ENCODE assay signal across 18 cellular contexts in genomic region chr1:3681898-3682806, GRCh38. TPM values are rescaled to one million over a fixed set of nuclear protein-coding genes. Genes with fewer than 3 reads are reported as not detected.
DNase-seq lines count a peak whose midpoint lies in the region; ATAC-seq, FAIRE-seq and TF ChIP-seq lines count a peak whose summit lies in the region.
"Had no signal": no experiment of that assay in that cellular context is flagged by ENCODE, and none has a peak within 500 bp of the region (broad histone marks: within the 10 kb centered on the region; RNA-seq: fewer than 3 reads in every experiment).

No MANE protein-coding gene starts in this region.

- CTCF ChIA-PET in HEK293 (lab: Yijun Ruan, JAX): interaction anchor here (0.8 to 2.5 kb wide), 2 partner anchors 15 to 42 kb away, joined by 3 to 9 read pairs; no protein-coding TSS in a partner anchor
- CTCF ChIA-PET in K562 (lab: Yijun Ruan, JAX; ENCODE audit: low intra/inter-chr PET ratio): interaction anchor here (0.6 kb wide), 1 partner anchor 21 kb away, joined by 3 read pairs; no protein-coding TSS in a partner anchor

- H3K27ac Mint-ChIP-seq in stimulated activated memory B cell treated with anti-CD40 and anti-IgM and Interleukin-4, amounts not matched to agents 10 μg/mL and 1 μg/mL and 100 μg/mL, for 72 hours: no peak overlapping the region
- H3K27ac Mint-ChIP-seq: H9 had no signal

- no peaks in the 10 kb centered on the region for H3K36me3 Mint-ChIP-seq in stimulated activated memory B cell treated with anti-CD40 and anti-IgM and Interleukin-4, amounts not matched to agents 10 μg/mL and 1 μg/mL and 100 μg/mL, for 72 hours
- H3K36me3 Mint-ChIP-seq: CD14-positive monocyte; CD4-positive, alpha-beta memory T cell had no signal

- H3K4me3 Mint-ChIP-seq in stimulated activated memory B cell treated with anti-CD40 and anti-IgM and Interleukin-4, amounts not matched to agents 10 μg/mL and 1 μg/mL and 100 μg/mL, for 72 hours: no peak overlapping the region
- H3K4me3 Mint-ChIP-seq: CD14-positive monocyte; CD4-positive, alpha-beta memory T cell; H9 had no signal

- intact Hi-C loops in right cardiac atrium (cut with DNase I) (no loop called here), cardiac septum (cut with DNase I) (no loop called here), K562 (cut with micrococcal nuclease) (no loop called here)

- peaks cover 24% of the 10 kb centered on the region for H3K27me3 Mint-ChIP-seq in stimulated activated memory B cell treated with anti-CD40 and anti-IgM and Interleukin-4, amounts not matched to agents 10 μg/mL and 1 μg/mL and 100 μg/mL, for 72 hours

- H3K9ac ChIP-seq in K562 (ENCODE audit: insufficient read depth in 1 of 2, low read depth in 2 of 2, low read length in 2 of 2): no peak overlapping the region

- TF ChIP-seq POLR2A in K562 (conservative IDR thresholded peaks at IDR 0.05): no peak

- no peak for TF ChIP-seq RAD21 in K562 (CRISPR knock-in tag; conservative IDR thresholded peaks at IDR 0.05 in 1 of 2, IDR thresholded peaks at IDR 0.05 in 1 of 2)

- H3K4me3 ChIP-seq in right cardiac atrium (ENCODE audit: low read length): no peak overlapping the region
- no peak overlapping the region for H3K4me3 ChIP-seq in HEK293 (ENCODE audit: low read depth, low read length)
- no peak overlapping the region for H3K4me3 ChIP-seq in K562
- H3K4me3 ChIP-seq in H7 (ENCODE audit: insufficient read depth, low read depth, low read length): no peak overlapping the region

- BruUV-seq in K562 (replicated peaks; lab: Mats Ljungman, UMichigan): no TSS peak

- FAIRE-seq in K562 (lab: Jason Lieb, UNC): no peak
- FAIRE-seq: A204.1 had no signal

- TF ChIP-seq EP300 in K562 (IDR thresholded peaks at IDR 0.05; ENCODE audit: low read length): no peak

- peaks cover 38% of the 10 kb centered on the region for H3K4me1 Mint-ChIP-seq in stimulated activated memory B cell treated with anti-CD40 and anti-IgM and Interleukin-4, amounts not matched to agents 10 μg/mL and 1 μg/mL and 100 μg/mL, for 72 hours

- no peaks in the 10 kb centered on the region for H3K9me3 ChIP-seq in right cardiac atrium (ENCODE audit: control insufficient read depth, low read length)
- no peaks in the 10 kb centered on the region for H3K9me3 ChIP-seq in HEK293 (ENCODE audit: control insufficient read depth, insufficient read depth, low read depth, low read length)
- no peaks in the 10 kb centered on the region for H3K9me3 ChIP-seq in K562 (replicated peaks; ENCODE audit: control insufficient read depth, insufficient read depth, low read depth, low read length)
- H3K9me3 ChIP-seq: BE2C had no signal

- H3K27ac ChIP-seq in right cardiac atrium (ENCODE audit: low read length) (no peak overlapping the region), HEK293 (ENCODE audit: extremely low read depth, low read depth, low read length) (no peak overlapping the region), K562 (ENCODE audit: extremely low read depth, low read depth, low read length) (no peak overlapping the region)
- H3K27ac ChIP-seq: HL-60 had no signal

- no peaks in the 10 kb centered on the region for H3K79me2 ChIP-seq in K562 (ENCODE audit: control insufficient read depth, insufficient read depth, low read length)

- peaks cover 5% of the 10 kb centered on the region for H3K9me3 Mint-ChIP-seq in stimulated activated memory B cell treated with anti-CD40 and anti-IgM and Interleukin-4, amounts not matched to agents 10 μg/mL and 1 μg/mL and 100 μg/mL, for 72 hours

- ATAC-seq in right cardiac atrium: no peak
- no peak for ATAC-seq in K562
- no peak for ATAC-seq in stimulated activated memory B cell treated with anti-CD40 and anti-IgM and Interleukin-4, amounts not matched to agents 10 μg/mL and 1 μg/mL and 100 μg/mL, for 72 hours

- TF ChIP-seq CTCF in HEK293 (tag by site-specific recombination; IDR thresholded peaks at IDR 0.05) (no peak), K562 (IDR thresholded peaks at IDR 0.05 in 2 of 3, conservative IDR thresholded peaks at IDR 0.05 in 1 of 3; ENCODE audit: insufficient read depth in 2 of 3, low read depth in 1 of 3, low read length in 3 of 3) (no peak)

- in situ Hi-C loops in K562 (cut with MboI): no loop called here

- POLR2A ChIA-PET in HEK293 (lab: Yijun Ruan, JAX): no interaction called here
- POLR2A ChIA-PET in K562 (lab: Yijun Ruan, JAX): interaction anchor here (0.6 to 1.1 kb wide), 3 partner anchors 11 to 18 kb away, joined by 3 to 4 read pairs (median 3); no protein-coding TSS in a partner anchor

- H3K27me3 ChIP-seq in right cardiac atrium (ENCODE audit: control insufficient read depth, insufficient read depth): no peaks in the 10 kb centered on the region
- H3K27me3 ChIP-seq in K562 (ENCODE audit: control insufficient read depth in 2 of 2, insufficient read depth in 2 of 2, low read length in 2 of 2): peaks cover 14 to 71% of the 10 kb centered on the region in 2 experiments
- peaks cover 11% of the 10 kb centered on the region for H3K27me3 ChIP-seq in H7 (ENCODE audit: control insufficient read depth, insufficient read depth, low read length)
- H3K27me3 ChIP-seq: BE2C had no signal

- WGBS in right cardiac atrium: 87% methylated on average over 27 of the region's 27 CpGs
- WGBS in K562 (ENCODE audit: insufficient coverage, low coverage, missing lambda C conversion rate): 21% methylated on average over 25 of the region's 27 CpGs

- H3K9me1 ChIP-seq in K562 (ENCODE audit: control insufficient read depth, insufficient read depth, low read length): no peaks in the 10 kb centered on the region

- H2AFZ ChIP-seq in K562 (ENCODE audit: low read depth, low read length): no peak overlapping the region

- H3K4me1 ChIP-seq in right cardiac atrium (ENCODE audit: control insufficient read depth, insufficient read depth, low read length) (no peaks in the 10 kb centered on the region), HEK293 (ENCODE audit: control insufficient read depth, insufficient read depth, low read length) (no peaks in the 10 kb centered on the region), K562 (replicated peaks in 1 of 2; ENCODE audit: control insufficient read depth in 2 of 2, insufficient read depth in 2 of 2, low read length in 2 of 2) (peaks cover 3 to 64% of the 10 kb centered on the region in 2 experiments; a peak in 3 of 5 replicates)
- H3K4me1 ChIP-seq: BE2C had no signal

- H3K36me3 ChIP-seq in HEK293 (ENCODE audit: control insufficient read depth in 2 of 2, insufficient read depth in 1 of 2, low read length in 2 of 2): peaks cover 0 to 20% of the 10 kb centered on the region in 2 experiments; a peak in 1 of 3 replicates
- no peaks in the 10 kb centered on the region for H3K36me3 ChIP-seq in K562 (ENCODE audit: control insufficient read depth, insufficient read depth, low read length)
- H3K36me3 ChIP-seq in H7 (replicated peaks; ENCODE audit: control insufficient read depth, insufficient read depth, low read length): no peaks in the 10 kb centered on the region
- H3K36me3 ChIP-seq: BE2C had no signal

- peaks cover 46% of the 10 kb centered on the region; the same call in 1 of the 2 replicates for H4K20me1 ChIP-seq in K562 (replicated peaks; ENCODE audit: control insufficient read depth, insufficient read depth, low read length)

- DNase-seq in right cardiac atrium (peak; percentile 7 to 45 (median 31)), cardiac septum (ENCODE audit: low spot score) (no peak), K562 (ENCODE audit: extremely low read depth in 1 of 4, low spot score in 3 of 4) (no peak), H7 (no peak), D341Med (ENCODE audit: low spot score) (no peak)
- DNase-seq: ACHN, BE2C, DMS79 treated with DMSO at 0.1 percent for 48 hours, GF-D8, GOT3, H9 had no signal

- no peak overlapping the region for H3K4me2 ChIP-seq in K562 (ENCODE audit: insufficient read depth, low read length)

RNA-seq across cellular contexts. Expression of gene TP73, which starts 29.8 kb away (rescaled TPM):
- total RNA-seq in right cardiac atrium (under 1 TPM in 1 of 4 donors, not detected in 3; 0.18 TPM), cardiac septum (0.30 TPM), K562 (2014; rRNA removed) (0.49 and 0.50 TPM in 2 replicates), K562 (2014; rRNA removed; fragmentation: Illumina TruSeq; extraction: Trizol) (0.07 and 0.10 TPM in 2 replicates), K562 (2015; rRNA removed; fragmentation: Illumina TruSeq; extraction: Trizol) (0.40 and 0.41 TPM in 2 replicates), K562 (2021) (1.3 and 1.6 TPM in 2 replicates)
- polyA plus RNA-seq in right cardiac atrium (0.07 TPM), K562 (2011; rRNA removed) (0.72 and 1.1 TPM in 2 replicates), K562 (2014; fragmentation: Illumina TruSeq; extraction: Trizol) (0.12 and 0.73 TPM in 2 replicates), K562 (2014; fragmentation: Nextera tagmentation; extraction: Ambion mirVana) (not detected), K562 (2014; rRNA removed) (0.38 and 1.1 TPM in 2 replicates)
- total RNA-seq in K562 (2011; cell fraction: chromatin; rRNA removed; ENCODE audit: low replicate concordance): 4.9 and 25.6 TPM in 2 replicates
- total RNA-seq in K562 (2011; cell fraction: nucleolus; rRNA removed): 10.5 and 13.5 TPM in 2 replicates
- 6.2 and 6.6 TPM in 2 replicates for total RNA-seq in K562 (2011; cell fraction: nucleoplasm; rRNA removed)
- polyA plus RNA-seq in K562 (2011; cell fraction: cytosol; rRNA removed): 0.46 and 1.4 TPM in 2 replicates
- 5.8 and 13.3 TPM in 2 replicates for polyA plus RNA-seq in K562 (2011; cell fraction: nucleus; rRNA removed)
- polyA plus RNA-seq in K562 (2012): 0.87 and 0.90 TPM in 2 replicates
- 0.78 and 2.1 TPM in 2 replicates for polyA minus RNA-seq in K562 (2011; rRNA and poly(A)+ RNA removed)
- 1.8 and 2.2 TPM in 2 replicates for polyA minus RNA-seq in K562 (2011; cell fraction: cytosol; rRNA and poly(A)+ RNA removed)
- polyA minus RNA-seq in K562 (2011; cell fraction: nucleus; rRNA and poly(A)+ RNA removed): 5.8 and 11.8 TPM in 2 replicates
- 0.55 and 1.6 TPM in 2 replicates for total RNA-seq in H7 (2014; rRNA removed; shearing (Covaris generic))
- total RNA-seq: HT1080 had no signal

RNA-seq across cellular contexts. Expression of gene WRAP73, which starts 32.2 kb away (rescaled TPM):
- total RNA-seq in right cardiac atrium (10 to 100 TPM in 3 of 4 donors, 1 to 10 TPM in 1; 8.7 to 13.9 (median 12.2) TPM), cardiac septum (14.3 TPM), K562 (2014; rRNA removed) (30.1 and 39.3 TPM in 2 replicates), K562 (2014; rRNA removed; fragmentation: Illumina TruSeq; extraction: Trizol) (11.0 and 14.7 TPM in 2 replicates), K562 (2015; rRNA removed; fragmentation: Illumina TruSeq; extraction: Trizol) (21.3 and 22.1 TPM in 2 replicates), K562 (2021) (30.9 and 34.7 TPM in 2 replicates)
- polyA plus RNA-seq in right cardiac atrium (12.9 TPM), K562 (2011; rRNA removed) (47.1 and 54.8 TPM in 2 replicates), K562 (2014; fragmentation: Illumina TruSeq; extraction: Trizol) (32.5 and 40.4 TPM in 2 replicates), K562 (2014; fragmentation: Nextera tagmentation; extraction: Ambion mirVana) (1 to 10 TPM; 4.3 to 4.7 TPM), K562 (2014; rRNA removed) (51.8 and 55.9 TPM in 2 replicates)
- total RNA-seq in K562 (2011; cell fraction: chromatin; rRNA removed; ENCODE audit: low replicate concordance): 77.5 and 153 TPM in 2 replicates
- 74.2 and 75.4 TPM in 2 replicates for total RNA-seq in K562 (2011; cell fraction: nucleolus; rRNA removed)
- total RNA-seq in K562 (2011; cell fraction: nucleoplasm; rRNA removed): 71.3 and 71.5 TPM in 2 replicates
- polyA plus RNA-seq in K562 (2011; cell fraction: cytosol; rRNA removed): 66.9 and 81.5 TPM in 2 replicates
- 139 and 154 TPM in 2 replicates for polyA plus RNA-seq in K562 (2011; cell fraction: nucleus; rRNA removed)
- polyA plus RNA-seq in K562 (2012): 30.5 and 35.0 TPM in 2 replicates
- polyA minus RNA-seq in K562 (2011; rRNA and poly(A)+ RNA removed): 14.7 and 17.8 TPM in 2 replicates
- polyA minus RNA-seq in K562 (2011; cell fraction: cytosol; rRNA and poly(A)+ RNA removed): 18.6 and 19.5 TPM in 2 replicates
- 38.8 and 57.4 TPM in 2 replicates for polyA minus RNA-seq in K562 (2011; cell fraction: nucleus; rRNA and poly(A)+ RNA removed)
- total RNA-seq in H7 (2014; rRNA removed; shearing (Covaris generic)): 31.5 and 33.1 TPM in 2 replicates

RNA-seq across cellular contexts. Expression of gene TPRG1L, which starts 57.3 kb away (rescaled TPM):
- total RNA-seq in right cardiac atrium: 10 to 100 TPM; 46.3 to 51.4 (median 46.6) TPM
- polyA plus RNA-seq in right cardiac atrium: 35.8 TPM
- 44.3 TPM for total RNA-seq in cardiac septum
- 5.9 and 9.5 TPM in 2 replicates for total RNA-seq in K562 (2011; cell fraction: chromatin; rRNA removed; ENCODE audit: low replicate concordance)
- total RNA-seq in K562 (2011; cell fraction: nucleolus; rRNA removed): 7.4 and 8.7 TPM in 2 replicates
- total RNA-seq in K562 (2011; cell fraction: nucleoplasm; rRNA removed): 7.7 and 9.1 TPM in 2 replicates
- 4.6 and 5.1 TPM in 2 replicates for total RNA-seq in K562 (2014; rRNA removed)
- total RNA-seq in K562 (2014; rRNA removed; fragmentation: Illumina TruSeq; extraction: Trizol): 5.0 and 5.2 TPM in 2 replicates
- 5.7 and 6.2 TPM in 2 replicates for total RNA-seq in K562 (2015; rRNA removed; fragmentation: Illumina TruSeq; extraction: Trizol)
- 8.4 and 8.9 TPM in 2 replicates for total RNA-seq in K562 (2021)
- polyA plus RNA-seq in K562 (2011; rRNA removed): 9.9 and 11.0 TPM in 2 replicates
- polyA plus RNA-seq in K562 (2011; cell fraction: cytosol; rRNA removed): 10.9 and 11.7 TPM in 2 replicates
- 6.1 and 6.5 TPM in 2 replicates for polyA plus RNA-seq in K562 (2011; cell fraction: nucleus; rRNA removed)
- 9.3 and 18.8 TPM in 2 replicates for polyA plus RNA-seq in K562 (2012)
- polyA plus RNA-seq in K562 (2014; fragmentation: Illumina TruSeq; extraction: Trizol): 9.7 and 10.0 TPM in 2 replicates
- 1 to 10 TPM; 1.6 to 1.9 TPM for polyA plus RNA-seq in K562 (2014; fragmentation: Nextera tagmentation; extraction: Ambion mirVana)
- polyA plus RNA-seq in K562 (2014; rRNA removed): 6.8 and 7.1 TPM in 2 replicates
- 5.7 and 7.5 TPM in 2 replicates for polyA minus RNA-seq in K562 (2011; rRNA and poly(A)+ RNA removed)
- 5.6 and 7.6 TPM in 2 replicates for polyA minus RNA-seq in K562 (2011; cell fraction: cytosol; rRNA and poly(A)+ RNA removed)
- 2.2 and 3.7 TPM in 2 replicates for polyA minus RNA-seq in K562 (2011; cell fraction: nucleus; rRNA and poly(A)+ RNA removed)
- 19.6 and 22.0 TPM in 2 replicates for total RNA-seq in H7 (2014; rRNA removed; shearing (Covaris generic))

Comparison
In these comparisons a context has a peak if more than half of its experiments do, and no peak if none do; other contexts are left out.
1. DNase-seq: peak in right cardiac atrium (3 of 3); none in cardiac septum (single experiment), K562 (0 of 4), H7 (single experiment) and D341Med (single experiment).